Comparison of ENCODE assay signal across 12 cellular contexts in genomic region chr6:74991573-74992332, GRCh38.
DNase-seq lines count a peak whose midpoint lies in the region; ATAC-seq, FAIRE-seq and TF ChIP-seq lines count a peak whose summit lies in the region.
"Had no signal": no experiment of that assay in that cellular context is flagged by ENCODE, and none has a peak within 500 bp of the region (broad histone marks: within the 10 kb centered on the region; RNA-seq: fewer than 3 reads in every experiment).

No MANE protein-coding gene starts in this region.

- H3K4me3 ChIP-seq in cardiac fibroblast (replicated peaks in 1 of 2; ENCODE audit: low read depth in 2 of 2, low read length in 2 of 2): no peak overlapping the region
- peak overlapping the region in 1 of 3 experiments; percentile 1 for H3K4me3 ChIP-seq in keratinocyte (ENCODE audit: control insufficient read depth in 2 of 3, extremely low read depth in 1 of 3, insufficient read depth in 2 of 3, low read depth in 1 of 3, low read length in 3 of 3)

- no peaks in the 10 kb centered on the region for H3K79me2 ChIP-seq in keratinocyte (ENCODE audit: control insufficient read depth, insufficient read depth, low read length)

- TF ChIP-seq CTCF in AG09319 (IDR thresholded peaks at IDR 0.05; ENCODE audit: low read depth, low read length) (peak; percentile 45), cardiac fibroblast (IDR thresholded peaks at IDR 0.05; ENCODE audit: low read depth, low read length) (peak; percentile 42), keratinocyte (optimal IDR thresholded peaks at IDR 0.05 in 1 of 3, IDR thresholded peaks at IDR 0.05 in 1 of 3, conservative IDR thresholded peaks at IDR 0.05 in 1 of 3; ENCODE audit: extremely low read depth in 1 of 3, insufficient read depth in 2 of 3, low read length in 3 of 3) (peak; percentile 11 to 31 (median 26))

- no peaks in the 10 kb centered on the region for H3K9me1 ChIP-seq in keratinocyte (ENCODE audit: control insufficient read depth, extremely low read depth, insufficient read depth, low read length)

- H3K9ac ChIP-seq in keratinocyte (ENCODE audit: control insufficient read depth, extremely low read depth, insufficient read depth, low read length): peak overlapping the region; percentile 53

- peak; percentile 4 for DNase-seq in AG09319 (ENCODE audit: extremely low read depth, low read depth)
- peak; percentile 5 for DNase-seq in HT1080 (ENCODE audit: low read depth)
- peak; percentile 53 to 60 for DNase-seq in cardiac fibroblast (ENCODE audit: low read depth in 2 of 2)
- DNase-seq in keratinocyte (ENCODE audit: low read depth, low spot score): peak; percentile 58
- no peak for DNase-seq in NOMO-1 (lab: John Stamatoyannopoulos, UW; ENCODE audit: unreplicated experiment in 2 of 2)
- DNase-seq: islet precursor cell, NCI-H1930 had no signal

- dilution Hi-C loops in keratinocyte (cut with MboI; ENCODE audit: extremely low pct_ligation_motif_present, low sequenced_read_pairs): no loop called here

- H3K4me2 ChIP-seq in keratinocyte (ENCODE audit: control insufficient read depth, extremely low read depth, insufficient read depth, low read depth, low read length): peak overlapping the region; percentile 84

- H2AFZ ChIP-seq in keratinocyte (ENCODE audit: control insufficient read depth, low read length): peak overlapping the region; percentile 51

- H3K4me1 ChIP-seq in keratinocyte (ENCODE audit: control insufficient read depth, extremely low read depth, insufficient read depth, low read length): peaks cover 29% of the 10 kb centered on the region

- H3K36me3 ChIP-seq in keratinocyte (ENCODE audit: control insufficient read depth in 2 of 2, extremely low read depth in 1 of 2, insufficient read depth in 2 of 2, low read length in 2 of 2): no peaks in the 10 kb centered on the region

- peak overlapping the region; percentile 94 for H3K27ac ChIP-seq in keratinocyte (ENCODE audit: control insufficient read depth, insufficient read depth, low read length)

- no peaks in the 10 kb centered on the region for H3K27me3 ChIP-seq in keratinocyte (ENCODE audit: control insufficient read depth, extremely low read depth, insufficient read depth, low read length)

- ATAC-seq in GM19351 (IDR thresholded peaks at IDR 0.05; ENCODE audit: unreplicated experiment) (no peak), GM21786 (IDR thresholded peaks at IDR 0.05; ENCODE audit: unreplicated experiment) (no peak), GM21717 (IDR thresholded peaks at IDR 0.05; ENCODE audit: unreplicated experiment) (no peak)
- ATAC-seq: natural killer cell treated with Interleukin-12 subunit alpha and Interleukin-12 subunit beta and Interleukin-15 and Interleukin-18, amount 100 ng/mL, for 72 hours had no signal

- FAIRE-seq in keratinocyte (lab: Jason Lieb, UNC): peak; percentile 95
- FAIRE-seq: endometrium had no signal

- no peaks in the 10 kb centered on the region for H4K20me1 ChIP-seq in keratinocyte (ENCODE audit: control insufficient read depth, extremely low read depth, insufficient read depth, low read length)

- H3K9me3 ChIP-seq in keratinocyte (ENCODE audit: control insufficient read depth, low read depth, low read length): peaks cover 7% of the 10 kb centered on the region

Comparison
In these comparisons a context has a peak if more than half of its experiments do, and no peak if none do; other contexts are left out.
1. DNase-seq: peak in AG09319 (single experiment), HT1080 (single experiment), cardiac fibroblast (2 of 2) and keratinocyte (single experiment); none in NOMO-1 (0 of 2).
2. Peak in every context shown above with its lines, with median percentiles within 50 percentile points of each other: CTCF ChIP-seq.